9 cellular contexts compared by ENCODE assay signal in genomic region chr4:13260513-13260912, GRCh38.
"Had no signal": no experiment of that assay in that cellular context is flagged by ENCODE, and none has a peak within 500 bp of the region (broad histone marks: within the 10 kb centered on the region; RNA-seq: fewer than 3 reads in every experiment).

No MANE protein-coding gene starts in this region.

- H3K27ac ChIP-seq: GM23248 had no signal

- H3K9me3 ChIP-seq: HAP-1 had no signal

- H3K9me3 Mint-ChIP-seq: GM23338, H9 had no signal

- H2AFZ ChIP-seq: GM23248, GM23338 had no signal

- H3K4me3 ChIP-seq: GM23248, GM23338, HAP-1 had no signal

- H3K4me3 Mint-ChIP-seq: GM23338, H9, HFFc6 had no signal

- H3K9ac ChIP-seq: GM23248 had no signal

- ATAC-seq: GM23338, HCT116 had no signal

- DNase-seq: GM23248, GOT3, H7, H9, HCEC 1CT, HFFc6 had no signal

- H3K36me3 ChIP-seq: HAP-1 had no signal

- H3K27ac Mint-ChIP-seq: GM23338, H9, HFFc6 had no signal
